In genomic region chr2:102939207-102939606, GRCh38 we compare ENCODE assay signal across 31 cellular contexts.
DNase-seq lines count a peak whose midpoint lies in the region; ATAC-seq, FAIRE-seq and TF ChIP-seq lines count a peak whose summit lies in the region.
"Had no signal": no experiment of that assay in that cellular context is flagged by ENCODE, and none has a peak within 500 bp of the region (broad histone marks: within the 10 kb centered on the region; RNA-seq: fewer than 3 reads in every experiment).

No MANE protein-coding gene starts in this region.

- FAIRE-seq in HepG2 (lab: Jason Lieb, UNC): no peak
- no peak for FAIRE-seq in K562 (lab: Jason Lieb, UNC)
- FAIRE-seq: A204.1, A549, D721Med had no signal

- H3K4me1 ChIP-seq in HepG2 (ENCODE audit: insufficient read depth, low read length): no peaks in the 10 kb centered on the region
- no peaks in the 10 kb centered on the region for H3K4me1 ChIP-seq in right lobe of liver
- H3K4me1 ChIP-seq in K562 (replicated peaks in 1 of 2; ENCODE audit: control insufficient read depth in 2 of 2, insufficient read depth in 2 of 2, low read length in 2 of 2): no peaks in the 10 kb centered on the region
- H3K4me1 ChIP-seq: A549, BE2C, Caco-2 had no signal

- TF ChIP-seq CTCF in HepG2 (CRISPR knock-in tag; IDR thresholded peaks at IDR 0.05) (no peak), right lobe of liver (IDR thresholded peaks at IDR 0.05) (no peak), K562 (IDR thresholded peaks at IDR 0.05 in 2 of 3, conservative IDR thresholded peaks at IDR 0.05 in 1 of 3; ENCODE audit: insufficient read depth in 2 of 3, low read depth in 1 of 3, low read length in 3 of 3) (no peak)

- DNase-seq in HepG2 (ENCODE audit: low spot score): no peak
- DNase-seq in right lobe of liver: no peak
- DNase-seq in K562 (ENCODE audit: extremely low read depth in 1 of 4, low spot score in 3 of 4): no peak
- DNase-seq in germinal center (ENCODE audit: low spot score): no peak
- DNase-seq: 8988T; ACHN; AML-193; BE2C; C1 segment of cervical spinal cord; Caco-2; Calu3; CD4-positive, alpha-beta memory T cell; CD4-positive, alpha-beta T cell; CD4-positive, CD25-positive, alpha-beta regulatory T cell; CD8-positive, alpha-beta memory T cell; CD8-positive, alpha-beta T cell; COR-L47; DMS 273 treated with DMSO at 0.1 percent for 48 hours; DMS153; DMS53; DMS79; DMS79 treated with DMSO at 0.1 percent for 48 hours; DND-41; EL had no signal

- intact Hi-C loops in HepG2 (cut with micrococcal nuclease; ENCODE audit: unreplicated experiment) (no loop called here), right lobe of liver (cut with DNase I) (no loop called here), K562 (cut with micrococcal nuclease) (no loop called here)

- H3K9ac ChIP-seq in HepG2 (ENCODE audit: insufficient read depth, low read depth, low read length) (no peak overlapping the region), K562 (ENCODE audit: insufficient read depth in 1 of 2, low read depth in 2 of 2, low read length in 2 of 2) (no peak overlapping the region)
- H3K9ac ChIP-seq: BLaER1; BLaER1 treated with 17β-estradiol and CSF1 and Interleukin-3, amounts not matched to agents 10 nM and 100 nM had no signal

- H3K79me2 ChIP-seq in HepG2 (ENCODE audit: insufficient read depth, low read length) (no peaks in the 10 kb centered on the region), K562 (ENCODE audit: control insufficient read depth, insufficient read depth, low read length) (no peaks in the 10 kb centered on the region)

- H4K20me1 ChIP-seq in HepG2 (ENCODE audit: insufficient read depth, low read length) (no peaks in the 10 kb centered on the region), K562 (replicated peaks; ENCODE audit: control insufficient read depth, insufficient read depth, low read length) (no peaks in the 10 kb centered on the region)
- H4K20me1 ChIP-seq: BLaER1; BLaER1 treated with 17β-estradiol and CSF1 and Interleukin-3, amounts not matched to agents 10 nM and 100 nM had no signal

- H3K36me3 ChIP-seq in HepG2 (replicated peaks in 1 of 2; ENCODE audit: control insufficient read depth in 1 of 2, insufficient read depth in 2 of 2, low read length in 2 of 2) (no peaks in the 10 kb centered on the region), right lobe of liver (no peaks in the 10 kb centered on the region), K562 (ENCODE audit: control insufficient read depth, insufficient read depth, low read length) (no peaks in the 10 kb centered on the region)
- H3K36me3 ChIP-seq: BE2C; BLaER1; BLaER1 treated with 17β-estradiol and CSF1 and Interleukin-3, amounts not matched to agents 10 nM and 100 nM had no signal

- TF ChIP-seq RAD21 in HepG2 (CRISPR knock-in tag; IDR thresholded peaks at IDR 0.05) (no peak), K562 (CRISPR knock-in tag; conservative IDR thresholded peaks at IDR 0.05 in 1 of 2, IDR thresholded peaks at IDR 0.05 in 1 of 2) (no peak)

- H3K9me1 ChIP-seq in K562 (ENCODE audit: control insufficient read depth, insufficient read depth, low read length): no peaks in the 10 kb centered on the region

- H3K27me3 ChIP-seq in HepG2 (ENCODE audit: control insufficient read depth in 1 of 2, insufficient read depth in 2 of 2, low read length in 2 of 2) (0 out of 5 replicates have a peak, but pooled peaks cover 0 to 4% of the 10 kb centered on the region in 2 experiments), right lobe of liver (no peaks in the 10 kb centered on the region), K562 (ENCODE audit: control insufficient read depth in 2 of 2, insufficient read depth in 2 of 2, low read length in 2 of 2) (peaks cover 0 to 5% of the 10 kb centered on the region in 2 experiments; a peak in 1 of 5 replicates)
- H3K27me3 ChIP-seq: BE2C; BLaER1; BLaER1 treated with 17β-estradiol and CSF1 and Interleukin-3, amounts not matched to agents 10 nM and 100 nM had no signal

- no peak for ATAC-seq in HepG2
- ATAC-seq in right lobe of liver: no peak
- ATAC-seq in K562: no peak
- ATAC-seq: A549; CD8-positive, alpha-beta T cell had no signal

- TF ChIP-seq POLR2A in HepG2 (IDR thresholded peaks at IDR 0.05; ENCODE audit: insufficient read depth in 1 of 2, low read depth in 2 of 2, low read length in 2 of 2) (no peak), right lobe of liver (IDR thresholded peaks at IDR 0.05) (no peak), K562 (conservative IDR thresholded peaks at IDR 0.05) (no peak)

- CTCF ChIA-PET in HepG2 (lab: Yijun Ruan, JAX; ENCODE audit: low intra/inter-chr PET ratio, low total read pairs): no interaction called here
- CTCF ChIA-PET in K562 (lab: Yijun Ruan, JAX; ENCODE audit: low intra/inter-chr PET ratio): no interaction called here

- 2% methylated on average over 1 of the region's 1 CpG for WGBS in HepG2 (ENCODE audit: low lambda C conversion rate)
- 57% methylated on average over 1 of the region's 1 CpG for WGBS in right lobe of liver (ENCODE audit: insufficient coverage, low coverage, low lambda C conversion rate, missing lambda C conversion rate)
- WGBS in K562 (ENCODE audit: insufficient coverage, low coverage, missing lambda C conversion rate): 0% methylated on average over 1 of the region's 1 CpG

- H3K27ac ChIP-seq in HepG2 (ENCODE audit: extremely low read length, insufficient read depth, low read length): no peak overlapping the region
- no peak overlapping the region for H3K27ac ChIP-seq in right lobe of liver
- H3K27ac ChIP-seq in K562 (ENCODE audit: extremely low read depth, low read depth, low read length): no peak overlapping the region
- H3K27ac ChIP-seq: 22Rv1; A549; BLaER1; BLaER1 treated with 17β-estradiol and CSF1 and Interleukin-3, amounts not matched to agents 10 nM and 100 nM; C4-2B had no signal

- in situ Hi-C loops in HepG2 (cut with HindIII; ENCODE audit: extremely low pct_ligation_motif_present, low pct_unique_long_range_greater_than_20kb): no loop called here
- in situ Hi-C loops in K562 (cut with MboI): no loop called here

- TF ChIP-seq EP300 in HepG2 (IDR thresholded peaks at IDR 0.05; ENCODE audit: low read depth in 2 of 2, low read length in 2 of 2): no peak
- TF ChIP-seq EP300 in HepG2 (CRISPR knock-in tag; IDR thresholded peaks at IDR 0.05; ENCODE audit: borderline replicate concordance): no peak
- TF ChIP-seq EP300 in K562 (IDR thresholded peaks at IDR 0.05; ENCODE audit: low read length): no peak

- H3K9me3 ChIP-seq in HepG2 (ENCODE audit: low read length): 0 out of 2 replicates have a peak, but pooled peaks cover 7% of the 10 kb centered on the region
- H3K9me3 ChIP-seq in right lobe of liver: no peaks in the 10 kb centered on the region
- H3K9me3 ChIP-seq in K562 (replicated peaks; ENCODE audit: control insufficient read depth, insufficient read depth, low read depth, low read length): no peaks in the 10 kb centered on the region
- H3K9me3 ChIP-seq: A549, BE2C had no signal

- H3K4me3 ChIP-seq in HepG2 (replicated peaks in 1 of 3; ENCODE audit: insufficient read depth in 1 of 3, low read depth in 2 of 3, low read length in 3 of 3) (no peak overlapping the region), right lobe of liver (no peak overlapping the region), K562 (no peak overlapping the region)
- H3K4me3 ChIP-seq: A549; BLaER1; BLaER1 treated with 17β-estradiol and CSF1 and Interleukin-3, amounts not matched to agents 10 nM and 100 nM had no signal

- POLR2A ChIA-PET in HepG2 (lab: Yijun Ruan, JAX): no interaction called here
- POLR2A ChIA-PET in K562 (lab: Yijun Ruan, JAX): no interaction called here

- BruUV-seq in HepG2 (replicated peaks; lab: Mats Ljungman, UMichigan): no TSS peak
- BruUV-seq in K562 (replicated peaks; lab: Mats Ljungman, UMichigan): no TSS peak

- H3K4me2 ChIP-seq in HepG2 (ENCODE audit: low read depth, low read length) (no peak overlapping the region), K562 (ENCODE audit: insufficient read depth, low read length) (no peak overlapping the region)
- H3K4me2 ChIP-seq: A549; BLaER1; BLaER1 treated with 17β-estradiol and CSF1 and Interleukin-3, amounts not matched to agents 10 nM and 100 nM had no signal

- H2AFZ ChIP-seq in HepG2 (ENCODE audit: low read length): no peak overlapping the region
- H2AFZ ChIP-seq in K562 (ENCODE audit: low read depth, low read length): no peak overlapping the region

TF ChIP-seq in HepG2, 621 proteins besides CTCF, POLR2A, EP300 and RAD21 (continues in another document):
- peak; percentile 82; the same call in 1 of the 2 replicates for TF ChIP-seq ZFP1 (CRISPR knock-in tag; IDR thresholded peaks at IDR 0.05)

TF ChIP-seq in K562, 482 proteins besides CTCF, POLR2A, EP300 and RAD21:
- peak; percentile 54; the same call in 1 of the 2 replicates for TF ChIP-seq ZFP1 (CRISPR knock-in tag; IDR thresholded peaks at IDR 0.05)
- TF ChIP-seq THAP12 (CRISPR knock-in tag; IDR thresholded peaks at IDR 0.05): no peak
TF ChIP-seq in K562: peak in this region for 1.

Comparison
In these comparisons a context has a peak if more than half of its experiments do, and no peak if none do; other contexts are left out.
1. Of the 241 proteins assayed by ChIP-seq in both HepG2 and K562: peak only in HepG2: none; only in K562: none; in both: ZFP1; in neither: 240.